ENCODE assay signal across 1 cellular context in genomic region chr4:165207431-165208321, GRCh38.
TF ChIP-seq lines count a peak whose summit lies in the region.

TSS of gene KLHL2 (plus strand) at chr4:165207561. CDS start at chr4:165207877, 316 bp downstream.

TF ChIP-seq in K562, 482 proteins besides CTCF, POLR2A, EP300 and RAD21 (continued from another document):
- TF ChIP-seq GMEB1 (CRISPR knock-in tag; IDR thresholded peaks at IDR 0.05), result peak; percentile 79
- no peak for TF ChIP-seq ZBTB40 (IDR thresholded peaks at IDR 0.05)
- no peak for TF ChIP-seq ZBTB40 (CRISPR knock-in tag; IDR thresholded peaks at IDR 0.05)
- no peak for TF ChIP-seq SMARCE1 (IDR thresholded peaks at IDR 0.05)
- no peak for TF ChIP-seq TFE3 (CRISPR knock-in tag; IDR thresholded peaks at IDR 0.05)
- no peak for TF ChIP-seq KAT8 (IDR thresholded peaks at IDR 0.05; ENCODE audit: low read depth)
- peak; percentile 63; the same call in 1 of the 2 replicates for TF ChIP-seq ZBTB12 (CRISPR knock-in tag; IDR thresholded peaks at IDR 0.05)
- 0 out of 4 replicates have a peak, but pooled peaks of 1 of the 2 experiments have one; percentile 33 for TF ChIP-seq ZNF639 (CRISPR knock-in tag; conservative IDR thresholded peaks at IDR 0.05 in 1 of 2, IDR thresholded peaks at IDR 0.05 in 1 of 2)
- TF ChIP-seq SRSF7 (optimal IDR thresholded peaks at IDR 0.05; ENCODE audit: low read depth, low read length), result no peak
- no peak for TF ChIP-seq SMAD1 (IDR thresholded peaks at IDR 0.05; ENCODE audit: low read depth, low read length, partially characterized antibody)
- TF ChIP-seq RFX1 (IDR thresholded peaks at IDR 0.05), result no peak
